Comparison of ENCODE assay signal across 1 cellular context in genomic region chr2:172427990-172428840, GRCh38.
TF ChIP-seq lines count a peak whose summit lies in the region.

No MANE protein-coding gene starts in this region.

TF ChIP-seq in HepG2, 621 proteins besides CTCF, POLR2A, EP300 and RAD21 (continued from another document):
- no peak for TF ChIP-seq MED8 (CRISPR knock-in tag; IDR thresholded peaks at IDR 0.05; ENCODE audit: insufficient replicate concordance)
- TF ChIP-seq, protein P1, sequence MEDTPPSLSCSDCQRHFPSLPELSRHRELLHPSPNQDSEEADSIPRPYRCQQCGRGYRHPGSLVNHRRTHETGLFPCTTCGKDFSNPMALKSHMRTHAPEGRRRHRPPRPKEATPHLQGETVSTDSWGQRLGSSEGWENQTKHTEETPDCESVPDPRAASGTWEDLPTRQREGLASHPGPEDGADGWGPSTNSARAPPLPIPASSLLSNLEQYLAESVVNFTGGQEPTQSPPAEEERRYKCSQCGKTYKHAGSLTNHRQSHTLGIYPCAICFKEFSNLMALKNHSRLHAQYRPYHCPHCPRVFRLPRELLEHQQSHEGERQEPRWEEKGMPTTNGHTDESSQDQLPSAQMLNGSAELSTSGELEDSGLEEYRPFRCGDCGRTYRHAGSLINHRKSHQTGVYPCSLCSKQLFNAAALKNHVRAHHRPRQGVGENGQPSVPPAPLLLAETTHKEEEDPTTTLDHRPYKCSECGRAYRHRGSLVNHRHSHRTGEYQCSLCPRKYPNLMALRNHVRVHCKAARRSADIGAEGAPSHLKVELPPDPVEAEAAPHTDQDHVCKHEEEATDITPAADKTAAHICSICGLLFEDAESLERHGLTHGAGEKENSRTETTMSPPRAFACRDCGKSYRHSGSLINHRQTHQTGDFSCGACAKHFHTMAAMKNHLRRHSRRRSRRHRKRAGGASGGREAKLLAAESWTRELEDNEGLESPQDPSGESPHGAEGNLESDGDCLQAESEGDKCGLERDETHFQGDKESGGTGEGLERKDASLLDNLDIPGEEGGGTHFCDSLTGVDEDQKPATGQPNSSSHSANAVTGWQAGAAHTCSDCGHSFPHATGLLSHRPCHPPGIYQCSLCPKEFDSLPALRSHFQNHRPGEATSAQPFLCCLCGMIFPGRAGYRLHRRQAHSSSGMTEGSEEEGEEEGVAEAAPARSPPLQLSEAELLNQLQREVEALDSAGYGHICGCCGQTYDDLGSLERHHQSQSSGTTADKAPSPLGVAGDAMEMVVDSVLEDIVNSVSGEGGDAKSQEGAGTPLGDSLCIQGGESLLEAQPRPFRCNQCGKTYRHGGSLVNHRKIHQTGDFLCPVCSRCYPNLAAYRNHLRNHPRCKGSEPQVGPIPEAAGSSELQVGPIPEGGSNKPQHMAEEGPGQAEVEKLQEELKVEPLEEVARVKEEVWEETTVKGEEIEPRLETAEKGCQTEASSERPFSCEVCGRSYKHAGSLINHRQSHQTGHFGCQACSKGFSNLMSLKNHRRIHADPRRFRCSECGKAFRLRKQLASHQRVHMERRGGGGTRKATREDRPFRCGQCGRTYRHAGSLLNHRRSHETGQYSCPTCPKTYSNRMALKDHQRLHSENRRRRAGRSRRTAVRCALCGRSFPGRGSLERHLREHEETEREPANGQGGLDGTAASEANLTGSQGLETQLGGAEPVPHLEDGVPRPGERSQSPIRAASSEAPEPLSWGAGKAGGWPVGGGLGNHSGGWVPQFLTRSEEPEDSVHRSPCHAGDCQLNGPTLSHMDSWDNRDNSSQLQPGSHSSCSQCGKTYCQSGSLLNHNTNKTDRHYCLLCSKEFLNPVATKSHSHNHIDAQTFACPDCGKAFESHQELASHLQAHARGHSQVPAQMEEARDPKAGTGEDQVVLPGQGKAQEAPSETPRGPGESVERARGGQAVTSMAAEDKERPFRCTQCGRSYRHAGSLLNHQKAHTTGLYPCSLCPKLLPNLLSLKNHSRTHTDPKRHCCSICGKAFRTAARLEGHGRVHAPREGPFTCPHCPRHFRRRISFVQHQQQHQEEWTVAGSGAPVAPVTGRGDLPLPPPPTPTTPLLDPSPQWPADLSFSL (CRISPR knock-in tag; IDR thresholded peaks at IDR 0.05) = no peak; the same call in 1 of the 2 replicates
- TF ChIP-seq TBX3 (IDR thresholded peaks at IDR 0.05; ENCODE audit: borderline replicate concordance) = no peak
- 0 out of 2 replicates have a peak, but pooled peaks have one; percentile 49 for TF ChIP-seq NAIF1 (CRISPR knock-in tag; IDR thresholded peaks at IDR 0.05; ENCODE audit: borderline replicate concordance)
- no peak for TF ChIP-seq SRSF1 (optimal IDR thresholded peaks at IDR 0.05; ENCODE audit: low read depth, low read length)
- TF ChIP-seq, protein P2, sequence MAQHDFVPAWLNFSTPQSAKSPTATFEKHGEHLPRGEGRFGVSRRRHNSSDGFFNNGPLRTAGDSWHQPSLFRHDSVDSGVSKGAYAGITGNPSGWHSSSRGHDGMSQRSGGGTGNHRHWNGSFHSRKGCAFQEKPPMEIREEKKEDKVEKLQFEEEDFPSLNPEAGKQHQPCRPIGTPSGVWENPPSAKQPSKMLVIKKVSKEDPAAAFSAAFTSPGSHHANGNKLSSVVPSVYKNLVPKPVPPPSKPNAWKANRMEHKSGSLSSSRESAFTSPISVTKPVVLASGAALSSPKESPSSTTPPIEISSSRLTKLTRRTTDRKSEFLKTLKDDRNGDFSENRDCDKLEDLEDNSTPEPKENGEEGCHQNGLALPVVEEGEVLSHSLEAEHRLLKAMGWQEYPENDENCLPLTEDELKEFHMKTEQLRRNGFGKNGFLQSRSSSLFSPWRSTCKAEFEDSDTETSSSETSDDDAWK (CRISPR knock-in tag; IDR thresholded peaks at IDR 0.05) = no peak
- TF ChIP-seq NCOA2 (CRISPR knock-in tag; IDR thresholded peaks at IDR 0.05) = no peak
- no peak for TF ChIP-seq RELA (CRISPR knock-in tag; IDR thresholded peaks at IDR 0.05)
- TF ChIP-seq ZNF414 (CRISPR knock-in tag; IDR thresholded peaks at IDR 0.05) = no peak
- TF ChIP-seq NFRKB (IDR thresholded peaks at IDR 0.05) = no peak
- TF ChIP-seq ADNP (CRISPR knock-in tag; IDR thresholded peaks at IDR 0.05) = no peak
- peak; percentile 29; the same call in 1 of the 2 replicates for TF ChIP-seq HOXA5 (CRISPR knock-in tag; IDR thresholded peaks at IDR 0.05)
- no peak for TF ChIP-seq ZSCAN22 (CRISPR knock-in tag; IDR thresholded peaks at IDR 0.05)
- TF ChIP-seq ZXDC (CRISPR knock-in tag; IDR thresholded peaks at IDR 0.05) = peak; percentile 77; the same call in 1 of the 2 replicates
- TF ChIP-seq ZBTB38 (CRISPR knock-in tag; IDR thresholded peaks at IDR 0.05) = no peak
- TF ChIP-seq PBX3 (CRISPR knock-in tag; IDR thresholded peaks at IDR 0.05; ENCODE audit: borderline replicate concordance) = no peak
- TF ChIP-seq EED (CRISPR knock-in tag; IDR thresholded peaks at IDR 0.05) = no peak
- TF ChIP-seq ZNF468 (CRISPR knock-in tag; IDR thresholded peaks at IDR 0.05) = no peak
- no peak for TF ChIP-seq NBN (conservative IDR thresholded peaks at IDR 0.05)
- no peak for TF ChIP-seq ZNF850 (CRISPR knock-in tag; conservative IDR thresholded peaks at IDR 0.05)
- TF ChIP-seq MYNN (CRISPR knock-in tag; IDR thresholded peaks at IDR 0.05; ENCODE audit: low read depth) = no peak
